ENCODE assay signal across 1 cellular context in genomic region chr14:99971929-99972747, GRCh38.
A peak's percentile ranks its signal among the peaks of the same experiment; 100 is the strongest.
TF ChIP-seq lines count a peak whose summit lies in the region.

No MANE protein-coding gene starts in this region.

TF ChIP-seq in HEK293, 187 proteins besides CTCF, POLR2A, EP300 and RAD21 (continued from another document):
- peak; percentile 41 for TF ChIP-seq ZBTB26 (tag by site-specific recombination; optimal IDR thresholded peaks at IDR 0.05)
- TF ChIP-seq ZNF518A (tag by site-specific recombination; conservative IDR thresholded peaks at IDR 0.05; ENCODE audit: low read depth): no peak
- no peak for TF ChIP-seq ZNF692 (tag by site-specific recombination; IDR thresholded peaks at IDR 0.05)
- TF ChIP-seq ZBTB8A (tag by site-specific recombination; IDR thresholded peaks at IDR 0.05): peak; percentile 94
- 0 out of 2 replicates have a peak, but pooled peaks have one; percentile 38 for TF ChIP-seq ZXDB (tag by site-specific recombination; IDR thresholded peaks at IDR 0.05)
- TF ChIP-seq ZBTB48 (tag by site-specific recombination; IDR thresholded peaks at IDR 0.05): 0 out of 2 replicates have a peak, but pooled peaks have one; percentile 32
- no peak for TF ChIP-seq ZNF302 (tag by site-specific recombination; IDR thresholded peaks at IDR 0.05; ENCODE audit: low read depth)
- TF ChIP-seq ZNF626 (tag by site-specific recombination; IDR thresholded peaks at IDR 0.05): no peak
- peak; percentile 30; the same call in 1 of the 2 replicates for TF ChIP-seq ZIC2 (tag by site-specific recombination; IDR thresholded peaks at IDR 0.05)
- TF ChIP-seq SETDB1 (IDR thresholded peaks at IDR 0.05; ENCODE audit: insufficient read length, low read length): no peak
- TF ChIP-seq ZNF362 (tag by site-specific recombination; IDR thresholded peaks at IDR 0.05): no peak
